Comparison of ENCODE assay signal across 20 cellular contexts in genomic region chr18:61530681-61531080, GRCh38.
"Had no signal": no experiment of that assay in that cellular context is flagged by ENCODE, and none has a peak within 500 bp of the region (broad histone marks: within the 10 kb centered on the region; RNA-seq: fewer than 3 reads in every experiment).

No MANE protein-coding gene starts in this region.

- H3K4me3 ChIP-seq: coronary artery, MG63, SK-N-MC had no signal

- DNase-seq: activated B cell treated with CpG ODN at 0.5 μM for 24 hours; activated CD4-positive, alpha-beta T cell treated with anti-CD3 and anti-CD28 coated beads for 1 hour; activated CD4-positive, alpha-beta T cell treated with anti-CD3 and anti-CD28 coated beads, Interleukin-2, amount 10 ng/mL, durations not matched to agents 24 days and 14 days; activated CD4-positive, alpha-beta T cell treated with anti-CD3 and anti-CD28 coated beads, Interleukin-2, amount 50 U/mL, for 48 hours; activated gamma-delta T cell; activated naive CD4-positive, alpha-beta T cell treated with anti-CD3 and anti-CD28 coated beads for 36 hours; activated T-cell treated with anti-CD3 and anti-CD28 coated beads, Interleukin-2, amount 50 U/mL, for 48 hours; MG63; MV-4-11; NCI-H146; NCI-H2029; NCI-H2107; NCI-H748 treated with DMSO at 0.1 percent for 48 hours; SIG-M5; T-cell; T-helper 2 cell; T1000 had no signal

- FAIRE-seq: TTC549 had no signal

- H3K9me3 ChIP-seq: MG63 had no signal

- H3K36me3 ChIP-seq: MG63 had no signal

- H3K27ac ChIP-seq: coronary artery, SK-N-MC had no signal
